Comparison of ENCODE assay signal across 23 cellular contexts in the genomic region with DNA sequence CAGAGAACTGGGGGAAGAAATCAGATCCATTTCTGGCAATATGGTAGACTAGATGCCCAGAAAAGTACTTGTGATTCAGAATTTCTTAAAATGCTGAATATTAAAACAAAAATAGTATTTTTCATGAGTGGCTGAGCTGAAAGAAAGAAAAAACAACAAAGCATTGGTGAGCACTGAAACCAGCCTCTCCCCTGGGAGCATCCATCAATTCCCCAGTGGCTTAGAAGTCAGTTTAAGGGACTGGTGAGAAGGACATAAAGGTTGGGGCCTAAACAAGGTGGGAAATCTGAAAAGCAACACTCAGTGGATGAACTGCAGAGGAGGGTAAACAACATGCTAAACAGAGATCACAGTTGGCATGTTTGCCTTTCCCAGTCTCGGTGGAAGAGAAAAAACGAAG.
"Had no signal": no experiment of that assay in that cellular context is flagged by ENCODE, and none has a peak within 500 bp of the region (broad histone marks: within the 10 kb centered on the region; RNA-seq: fewer than 3 reads in every experiment).

No MANE protein-coding gene starts in this region.

- H3K27ac Mint-ChIP-seq: activated CD4-positive, alpha-beta memory T cell treated with anti-CD3 and anti-CD28 coated beads for 36 hours; activated naive CD4-positive, alpha-beta T cell treated with anti-CD3 and anti-CD28 coated beads for 36 hours; activated naive CD8-positive, alpha-beta T cell treated with anti-CD3 and anti-CD28 coated beads, Interleukin-2, amount 10 ng/mL, durations not matched to agents 7 days and 5 days; natural killer cell treated with Interleukin-12 subunit alpha and Interleukin-12 subunit beta and Interleukin-15 and Interleukin-18, amount 100 ng/mL, for 72 hours; stimulated activated effector memory CD8-positive, alpha-beta T cell treated with anti-CD3 and anti-CD28 coated beads, Interleukin-12 subunit alpha, Interleukin-12 subunit beta, amount 100 ng/mL, for 72 hours had no signal

- H3K4me3 ChIP-seq: colonic mucosa, dorsolateral prefrontal cortex, esophagus muscularis mucosa, left ventricle myocardium inferior, pancreas, testis, uterus had no signal

- H3K36me3 Mint-ChIP-seq: natural killer cell treated with Interleukin-12 subunit alpha and Interleukin-12 subunit beta and Interleukin-15 and Interleukin-18, amount 100 ng/mL, for 72 hours had no signal

- H3K27me3 Mint-ChIP-seq: activated CD4-positive, alpha-beta memory T cell treated with anti-CD3 and anti-CD28 coated beads for 36 hours; activated naive CD8-positive, alpha-beta T cell treated with anti-CD3 and anti-CD28 coated beads, Interleukin-2, amount 10 ng/mL, durations not matched to agents 7 days and 5 days; effector memory CD8-positive, alpha-beta T cell; natural killer cell treated with Interleukin-12 subunit alpha and Interleukin-12 subunit beta and Interleukin-15 and Interleukin-18, amount 100 ng/mL, for 72 hours had no signal

- H3K4me1 ChIP-seq: colonic mucosa, esophagus muscularis mucosa, left ventricle myocardium inferior, testis, uterus had no signal

- H3K36me3 ChIP-seq: colonic mucosa, esophagus muscularis mucosa, left ventricle myocardium inferior, neutrophil, pancreas, uterus had no signal

- H3K27me3 ChIP-seq: colonic mucosa, dorsolateral prefrontal cortex, esophagus muscularis mucosa, neutrophil, pancreas, testis, uterus had no signal

- DNase-seq: activated CD4-positive, alpha-beta memory T cell treated with anti-CD3 and anti-CD28 coated beads for 36 hours; activated CD4-positive, alpha-beta T cell treated with anti-CD3 and anti-CD28 coated beads for 48 hours; activated effector memory CD4-positive, alpha-beta T cell treated with Interleukin-2 at 50 U/mL for 16 hours; activated naive CD4-positive, alpha-beta T cell treated with anti-CD3 and anti-CD28 coated beads for 36 hours; activated naive CD8-positive, alpha-beta T cell treated with anti-CD3 and anti-CD28 coated beads, Interleukin-2, amount 10 ng/mL, durations not matched to agents 7 days and 5 days; activated T-cell treated with anti-CD3 and anti-CD28 coated beads, Interleukin-2, amount 50 U/mL, for 48 hours; amniotic stem cell; colonic mucosa; dorsolateral prefrontal cortex; effector memory CD8-positive, alpha-beta T cell; hippocampal formation; left ventricle myocardium inferior; midbrain; pancreas; right cardiac atrium; stimulated activated CD4-positive, alpha-beta T cell treated with anti-CD3 and anti-CD28 coated beads, Interleukin-2, amount 100 ng/mL, for 24 hours; testis; trophoblast cell; uterus had no signal

- H3K9me3 ChIP-seq: colonic mucosa, esophagus muscularis mucosa, left ventricle myocardium inferior, neutrophil, pancreas, testis, uterus had no signal

- H3K4me3 Mint-ChIP-seq: activated CD4-positive, alpha-beta memory T cell treated with anti-CD3 and anti-CD28 coated beads for 36 hours; activated naive CD4-positive, alpha-beta T cell treated with anti-CD3 and anti-CD28 coated beads for 36 hours; activated naive CD8-positive, alpha-beta T cell treated with anti-CD3 and anti-CD28 coated beads, Interleukin-2, amount 10 ng/mL, durations not matched to agents 7 days and 5 days; effector memory CD8-positive, alpha-beta T cell; natural killer cell treated with Interleukin-12 subunit alpha and Interleukin-12 subunit beta and Interleukin-15 and Interleukin-18, amount 100 ng/mL, for 72 hours; stimulated activated effector memory CD8-positive, alpha-beta T cell treated with anti-CD3 and anti-CD28 coated beads, Interleukin-12 subunit alpha, Interleukin-12 subunit beta, amount 100 ng/mL, for 72 hours had no signal

- H3K4me1 Mint-ChIP-seq: activated naive CD8-positive, alpha-beta T cell treated with anti-CD3 and anti-CD28 coated beads, Interleukin-2, amount 10 ng/mL, durations not matched to agents 7 days and 5 days had no signal

- H3K27ac ChIP-seq: colonic mucosa, dorsolateral prefrontal cortex, esophagus muscularis mucosa, left ventricle myocardium inferior, neutrophil, pancreas, testis, uterus had no signal

- ATAC-seq: effector memory CD8-positive, alpha-beta T cell; natural killer cell treated with Interleukin-12 subunit alpha and Interleukin-12 subunit beta and Interleukin-15 and Interleukin-18, amount 100 ng/mL, for 72 hours; pancreas; right cardiac atrium; stimulated activated effector memory CD8-positive, alpha-beta T cell treated with anti-CD3 and anti-CD28 coated beads, Interleukin-12 subunit alpha, Interleukin-12 subunit beta, amount 100 ng/mL, for 72 hours had no signal

- H3K9me3 Mint-ChIP-seq: activated CD4-positive, alpha-beta memory T cell treated with anti-CD3 and anti-CD28 coated beads for 36 hours; activated naive CD4-positive, alpha-beta T cell treated with anti-CD3 and anti-CD28 coated beads for 36 hours; effector memory CD8-positive, alpha-beta T cell; natural killer cell treated with Interleukin-12 subunit alpha and Interleukin-12 subunit beta and Interleukin-15 and Interleukin-18, amount 100 ng/mL, for 72 hours; stimulated activated effector memory CD8-positive, alpha-beta T cell treated with anti-CD3 and anti-CD28 coated beads, Interleukin-12 subunit alpha, Interleukin-12 subunit beta, amount 100 ng/mL, for 72 hours had no signal
